14 cellular contexts compared by ENCODE assay signal in genomic region chr19:38505958-38506357, GRCh38.
DNase-seq lines count a peak whose midpoint lies in the region; ATAC-seq and TF ChIP-seq lines count a peak whose summit lies in the region.
"Had no signal": no experiment of that assay in that cellular context is flagged by ENCODE, and none has a peak within 500 bp of the region (broad histone marks: within the 10 kb centered on the region; RNA-seq: fewer than 3 reads in every experiment).

No MANE protein-coding gene starts in this region.

- H3K36me3 ChIP-seq in HCT116 (ENCODE audit: control insufficient read depth in 1 of 2, insufficient read depth in 2 of 2, low read length in 2 of 2): no peaks in the 10 kb centered on the region
- peaks cover 15% of the 10 kb centered on the region for H3K36me3 ChIP-seq in OCI-LY3 (replicated peaks; ENCODE audit: low read depth, low read length)
- H3K36me3 ChIP-seq in mesendoderm (ENCODE audit: control insufficient read depth, insufficient read depth, low read length): no peaks in the 10 kb centered on the region
- H3K36me3 ChIP-seq: BLaER1 had no signal

- H3K23ac ChIP-seq in mesendoderm (ENCODE audit: low read length): no peak overlapping the region

- H3K9me3 ChIP-seq in HCT116 (ENCODE audit: control insufficient read depth in 1 of 2, insufficient read depth in 1 of 2, low read depth in 1 of 2, low read length in 2 of 2) (no peaks in the 10 kb centered on the region), OCI-LY3 (ENCODE audit: insufficient read depth, low read length) (no peaks in the 10 kb centered on the region)
- H3K9me3 ChIP-seq: BLaER1 had no signal

- POLR2A ChIA-PET in HCT116 (lab: Charles Lee): no interaction called here

- H3K4me1 ChIP-seq in HCT116 (ENCODE audit: control insufficient read depth in 1 of 2, insufficient read depth in 2 of 2, low read length in 2 of 2) (peaks cover 9 to 14% of the 10 kb centered on the region in 2 experiments), OCI-LY3 (ENCODE audit: low read length) (peaks cover 9% of the 10 kb centered on the region; the same call in 1 of the 2 replicates), mesendoderm (ENCODE audit: control insufficient read depth, low read depth, low read length) (no peaks in the 10 kb centered on the region)

- H3K4me3 ChIP-seq in HCT116 (replicated peaks in 1 of 2; ENCODE audit: low read depth in 1 of 2, low read length in 2 of 2): no peak overlapping the region
- peak overlapping the region; percentile 75 for H3K4me3 ChIP-seq in OCI-LY3 (ENCODE audit: low read length)
- H3K4me3 ChIP-seq in mesendoderm (ENCODE audit: low read length): no peak overlapping the region

- H3K27ac ChIP-seq in HCT116 (ENCODE audit: low read depth, low read length) (no peak overlapping the region), OCI-LY3 (ENCODE audit: low read length) (no peak overlapping the region), mesendoderm (ENCODE audit: low read depth, low read length) (no peak overlapping the region)
- H3K27ac ChIP-seq: HL-60 had no signal

- no peak overlapping the region for H2AK5ac ChIP-seq in mesendoderm (ENCODE audit: low read length)

- ATAC-seq in HCT116 (no peak), GM21786 (IDR thresholded peaks at IDR 0.05; ENCODE audit: unreplicated experiment) (no peak), sciatic nerve (no peak), HG02759 (IDR thresholded peaks at IDR 0.05; ENCODE audit: unreplicated experiment) (no peak)

- H3K9ac ChIP-seq in HCT116 (ENCODE audit: low read length) (no peak overlapping the region), OCI-LY3 (ENCODE audit: low read length) (peak overlapping the region; percentile 62), mesendoderm (ENCODE audit: low read length) (no peak overlapping the region)

- TF ChIP-seq RAD21 in HCT116 (IDR thresholded peaks at IDR 0.05; ENCODE audit: low read depth): no peak

- no peaks in the 10 kb centered on the region for H4K20me1 ChIP-seq in HCT116 (ENCODE audit: insufficient read depth)
- H4K20me1 ChIP-seq in OCI-LY3 (ENCODE audit: insufficient read depth, low read length): no peaks in the 10 kb centered on the region
- H4K20me1 ChIP-seq: BLaER1 had no signal

- H2BK5ac ChIP-seq in mesendoderm (ENCODE audit: low read length): no peak overlapping the region

- H2AFZ ChIP-seq in HCT116 (ENCODE audit: low read depth, low read length, poor library complexity, severe bottlenecking): no peak overlapping the region
- no peak overlapping the region for H2AFZ ChIP-seq in OCI-LY3 (ENCODE audit: low read depth, low read length)

- CTCF ChIA-PET in HCT116 (lab: Charles Lee): interaction anchor here (1.4 kb wide), 1 partner anchor 10 kb away, joined by 7 read pairs; no protein-coding TSS in a partner anchor

- H3K4ac ChIP-seq in mesendoderm (ENCODE audit: low read depth, low read length): no peak overlapping the region

- no peaks in the 10 kb centered on the region for H3K79me1 ChIP-seq in mesendoderm (ENCODE audit: low read length)

- no peak overlapping the region for H2BK120ac ChIP-seq in mesendoderm (ENCODE audit: low read depth, low read length)

- H4K8ac ChIP-seq in mesendoderm (ENCODE audit: low read depth, low read length): no peak overlapping the region

- H3K79me2 ChIP-seq in HCT116 (ENCODE audit: insufficient read depth, low read length) (no peaks in the 10 kb centered on the region), OCI-LY3 (ENCODE audit: low read length) (no peaks in the 10 kb centered on the region), mesendoderm (ENCODE audit: control insufficient read depth, insufficient read depth, low read length) (no peaks in the 10 kb centered on the region)

- DNase-seq in D341Med (ENCODE audit: low spot score) (peak; percentile 21), HCT116 (ENCODE audit: low read depth, low spot score) (no peak), mesendoderm (no peak), sciatic nerve (ENCODE audit: low spot score) (no peak)
- DNase-seq: 8988T; CD4-positive, alpha-beta memory T cell; DMS79 treated with DMSO at 0.1 percent for 48 hours; GF-D8; HCEC 1CT had no signal

- TF ChIP-seq CTCF in HCT116 (IDR thresholded peaks at IDR 0.05 in 2 of 3, conservative IDR thresholded peaks at IDR 0.05 in 1 of 3; ENCODE audit: borderline replicate concordance in 1 of 3, insufficient read depth in 1 of 3, low read depth in 2 of 3, low read length in 2 of 3): no peak
- TF ChIP-seq CTCF in OCI-LY3 (IDR thresholded peaks at IDR 0.05; ENCODE audit: low read depth, low read length): no peak

- no CpG with 5 or more reads among the region's 3 CpGs for WGBS in mesendoderm (ENCODE audit: extremely low coverage, insufficient coverage, low lambda C conversion rate)

- H3K18ac ChIP-seq in mesendoderm (ENCODE audit: low read length): no peak overlapping the region

- H2BK15ac ChIP-seq in mesendoderm (replicated peaks; ENCODE audit: low read depth): no peak overlapping the region

- no TSS peak for BruUV-seq in HCT116 (replicated peaks; lab: Mats Ljungman, UMichigan)

- RAD21 ChIA-PET in HCT116 (lab: Charles Lee; ENCODE audit: low non-redundant PET in 1 of 2, low total read pairs in 2 of 2, uncharacterized antibody in 2 of 2, unreplicated experiment in 2 of 2): no interaction called here

- H3K4me2 ChIP-seq in HCT116 (ENCODE audit: low read length): peak overlapping the region; percentile 70
- peak overlapping the region; percentile 88 for H3K4me2 ChIP-seq in OCI-LY3 (ENCODE audit: low read length)
- no peak overlapping the region for H3K4me2 ChIP-seq in mesendoderm (ENCODE audit: low read length)

- H3K27me3 ChIP-seq in HCT116 (ENCODE audit: insufficient read depth, low read length) (no peaks in the 10 kb centered on the region), OCI-LY3 (ENCODE audit: low read depth, low read length) (no peaks in the 10 kb centered on the region), mesendoderm (ENCODE audit: insufficient read depth, low read length, poor library complexity) (no peaks in the 10 kb centered on the region)
- H3K27me3 ChIP-seq: BLaER1 had no signal

- no peak for TF ChIP-seq POLR2A in HCT116 (IDR thresholded peaks at IDR 0.05; ENCODE audit: borderline replicate concordance, extremely low read depth, insufficient read depth, insufficient read length)

- intact Hi-C loops in HCT116 (cut with micrococcal nuclease): no loop called here
- intact Hi-C loops in sciatic nerve (cut with DNase I): no loop called here

- no peak overlapping the region for H4K5ac ChIP-seq in mesendoderm (ENCODE audit: low read length)

- no peaks in the 10 kb centered on the region for H3K9me2 ChIP-seq in HCT116 (ENCODE audit: insufficient read depth)

- H3K56ac ChIP-seq in mesendoderm (ENCODE audit: low read length): peak overlapping the region; percentile 15

TF ChIP-seq in HCT116, 20 proteins besides CTCF, POLR2A, EP300 and RAD21 (continues in another document):
- TF ChIP-seq ZBTB33 (IDR thresholded peaks at IDR 0.05; ENCODE audit: extremely low read depth, insufficient replicate concordance, low read length) (no peak), CBX3 (IDR thresholded peaks at IDR 0.05; ENCODE audit: low read depth) (no peak), ELF1 (IDR thresholded peaks at IDR 0.05; ENCODE audit: borderline replicate concordance, low read depth) (no peak), MAX (IDR thresholded peaks at IDR 0.05) (no peak), SP1 (IDR thresholded peaks at IDR 0.05; ENCODE audit: low read depth) (no peak), ZFX (IDR thresholded peaks at IDR 0.05) (no peak), REST (IDR thresholded peaks at IDR 0.05; ENCODE audit: low read depth) (no peak), JUND (IDR thresholded peaks at IDR 0.05) (no peak)
